ENCODE assay signal across 17 cellular contexts in genomic region chr3:52836471-52836845, GRCh38. TPM values are rescaled to one million over a fixed set of nuclear protein-coding genes. Genes with fewer than 3 reads are reported as not detected.
"Had no signal": no experiment of that assay in that cellular context is flagged by ENCODE, and none has a peak within 500 bp of the region (broad histone marks: within the 10 kb centered on the region; RNA-seq: fewer than 3 reads in every experiment).

No MANE protein-coding gene starts in this region.

- H3K9me3 ChIP-seq: neutrophil, suprapubic skin, upper lobe of right lung had no signal

- H3K27me3 ChIP-seq: neutrophil, suprapubic skin, upper lobe of right lung had no signal

- H3K4me3 ChIP-seq: lung, smooth muscle cell, suprapubic skin, upper lobe of right lung had no signal

- DNase-seq: activated CD4-positive, alpha-beta T cell treated with anti-CD3 and anti-CD28 coated beads, Interleukin-2, amount 10 ng/mL, durations not matched to agents 24 days and 14 days; activated naive CD4-positive, alpha-beta T cell treated with Interleukin-2 at 50 U/mL for 16 hours; activated naive CD8-positive, alpha-beta T cell treated with anti-CD3 and anti-CD28 coated beads, Interleukin-2, amount 50 U/mL, for 24 hours; foreskin fibroblast; midbrain; retina; stimulated activated naive CD8-positive, alpha-beta T cell treated with anti-CD3 and anti-CD28 coated beads, Interleukin-15, Interleukin-2, amounts not matched to agents 100 U/mL and 50 U/mL, for 24 hours; T-helper 2 cell; upper lobe of right lung had no signal

- ATAC-seq: activated naive CD8-positive, alpha-beta T cell treated with anti-CD3 and anti-CD28 coated beads, Interleukin-2, amount 50 U/mL, for 24 hours; stimulated activated naive CD8-positive, alpha-beta T cell treated with anti-CD3 and anti-CD28 coated beads, Interleukin-15, Interleukin-2, amounts not matched to agents 100 U/mL and 50 U/mL, for 24 hours; upper lobe of right lung; WTC11 had no signal

- H3K27ac ChIP-seq: neutrophil, suprapubic skin, upper lobe of right lung had no signal

- H3K4me2 ChIP-seq: smooth muscle cell had no signal

- FAIRE-seq: astrocyte had no signal

RNA-seq across cellular contexts. Expression of gene MUSTN1, which starts 1.6 kb away (rescaled TPM):
- total RNA-seq: astrocyte had no signal

RNA-seq across cellular contexts. Expression of gene ITIH3, which starts 41.9 kb away (rescaled TPM):
- total RNA-seq: activated CD4-positive, alpha-beta T cell treated with anti-CD3 and anti-CD28 coated beads, Interleukin-2, amount 10 ng/mL, durations not matched to agents 24 days and 14 days; activated T-helper 1 cell treated with anti-CD3 and anti-CD28 coated beads, Interleukin-12 subunit alpha, Interleukin-12 subunit beta, Interleukin-2, Interleukin-4 antibody, amounts not matched to agents 30 ng/mL and 10 ng/mL and 1 ng/mL, durations not matched to agents 14 hours and 24 hours and 36 hours; myocyte; smooth muscle cell had no signal
- polyA plus RNA-seq: smooth muscle cell had no signal

RNA-seq across cellular contexts. Expression of gene ITIH1, which starts 59.1 kb away (rescaled TPM):
- total RNA-seq: activated CD4-positive, alpha-beta T cell treated with anti-CD3 and anti-CD28 coated beads, Interleukin-2, amount 10 ng/mL, durations not matched to agents 24 days and 14 days; activated T-helper 1 cell treated with anti-CD3 and anti-CD28 coated beads, Interleukin-12 subunit alpha, Interleukin-12 subunit beta, Interleukin-2, Interleukin-4 antibody, amounts not matched to agents 30 ng/mL and 10 ng/mL and 1 ng/mL, durations not matched to agents 14 hours and 24 hours and 36 hours; astrocyte; myocyte; smooth muscle cell; upper lobe of right lung had no signal
- polyA plus RNA-seq: smooth muscle cell had no signal
